In genomic region chr19:1873524-1874473, GRCh38 we compare ENCODE assay signal across 9 cellular contexts. TPM values are rescaled to one million over a fixed set of nuclear protein-coding genes. Genes with fewer than 3 reads are reported as not detected.
DNase-seq lines count a peak whose midpoint lies in the region; ATAC-seq, FAIRE-seq and TF ChIP-seq lines count a peak whose summit lies in the region.
"Had no signal": no experiment of that assay in that cellular context is flagged by ENCODE, and none has a peak within 500 bp of the region (broad histone marks: within the 10 kb centered on the region; RNA-seq: fewer than 3 reads in every experiment).

No MANE protein-coding gene starts in this region.

- H4K20me1 ChIP-seq in OCI-LY7 (ENCODE audit: insufficient read depth, low read length), result peaks cover 13% of the 10 kb centered on the region
- H4K20me1 ChIP-seq in endothelial cell of umbilical vein (replicated peaks; ENCODE audit: control insufficient read depth, extremely low read depth, insufficient read depth, low read length), result no peaks in the 10 kb centered on the region

- no peak for TF ChIP-seq POLR2A in endothelial cell of umbilical vein (IDR thresholded peaks at IDR 0.05; ENCODE audit: low read depth, low read length)

- H2BK12ac ChIP-seq in neuronal stem cell (ENCODE audit: low read length), result no peak overlapping the region

- ATAC-seq in HG02678 (IDR thresholded peaks at IDR 0.05; ENCODE audit: unreplicated experiment), result no peak
- ATAC-seq in GM18502 (IDR thresholded peaks at IDR 0.05; ENCODE audit: poor library complexity, unreplicated experiment), result no peak

- CTCF ChIA-PET in OCI-LY7 (lab: Charles Lee; ENCODE audit: unreplicated experiment), result no interaction called here
- CTCF ChIA-PET in endothelial cell of umbilical vein (lab: Charles Lee), result interaction anchor here (1.0 kb wide), 1 partner anchor 9 kb away, joined by 3 read pairs; no protein-coding TSS in a partner anchor

- H2AFZ ChIP-seq in OCI-LY7 (ENCODE audit: low read length), result no peak overlapping the region
- no peak overlapping the region for H2AFZ ChIP-seq in endothelial cell of umbilical vein (ENCODE audit: low read depth, low read length)
- H2AFZ ChIP-seq in neuronal stem cell (ENCODE audit: low read length), result no peak overlapping the region

- WGBS in neuronal stem cell (ENCODE audit: extremely low coverage in 2 of 2, insufficient read length in 2 of 2, insufficient replicate concordance in 1 of 2), 2 donors, result no CpG with 5 or more reads among the region's 29 CpGs

- H2BK120ac ChIP-seq in neuronal stem cell (ENCODE audit: low read depth, low read length), result no peak overlapping the region

- H3K9me3 ChIP-seq in OCI-LY7 (ENCODE audit: low read length) (no peaks in the 10 kb centered on the region), endothelial cell of umbilical vein (replicated peaks; ENCODE audit: control insufficient read depth, insufficient read depth, low read length) (no peaks in the 10 kb centered on the region), neuronal stem cell (replicated peaks in 1 of 2; ENCODE audit: control insufficient read depth in 2 of 2, insufficient read depth in 1 of 2, low read depth in 1 of 2, low read length in 2 of 2) (peaks cover 0 to 2% of the 10 kb centered on the region in 2 donors)

- H3K4me2 ChIP-seq in OCI-LY7 (ENCODE audit: low read length) (peak overlapping the region; percentile 81), endothelial cell of umbilical vein (ENCODE audit: insufficient read depth, low read length) (peak overlapping the region; percentile 92), neuronal stem cell (ENCODE audit: insufficient read depth, low read length, poor library complexity, severe bottlenecking) (peak overlapping the region; percentile 11)

- H3K18ac ChIP-seq in neuronal stem cell (ENCODE audit: low read length), result no peak overlapping the region

- H3K23ac ChIP-seq in neuronal stem cell (ENCODE audit: low read depth, low read length, poor library complexity), result peak overlapping the region; percentile 55

- H3K9me2 ChIP-seq in OCI-LY7 (ENCODE audit: insufficient read depth, low read length), result no peaks in the 10 kb centered on the region

- intact Hi-C loops in OCI-LY7 (cut with micrococcal nuclease; ENCODE audit: unreplicated experiment), result no loop called here
- intact Hi-C loops in endothelial cell of umbilical vein (cut with micrococcal nuclease), result no loop called here

- H3K36me3 ChIP-seq in OCI-LY7 (ENCODE audit: insufficient read depth, low read length), result peaks cover 54% of the 10 kb centered on the region
- H3K36me3 ChIP-seq in endothelial cell of umbilical vein (ENCODE audit: control insufficient read depth in 2 of 2, extremely low read depth in 1 of 2, insufficient read depth in 2 of 2, low read length in 2 of 2), result peaks cover 0 to 4% of the 10 kb centered on the region in 2 experiments
- peaks cover 3 to 24% of the 10 kb centered on the region in 2 donors for H3K36me3 ChIP-seq in neuronal stem cell (replicated peaks in 1 of 2; ENCODE audit: control insufficient read depth in 2 of 2, insufficient read depth in 2 of 2, low read length in 2 of 2)
- H3K36me3 ChIP-seq: cardiac muscle cell had no signal

- BruUV-seq in OCI-LY7 (replicated peaks; lab: Mats Ljungman, UMichigan), result no TSS peak
- BruUV-seq in endothelial cell of umbilical vein (replicated peaks; lab: Mats Ljungman, UMichigan), result no TSS peak

- H3K27me3 ChIP-seq in endothelial cell of umbilical vein (ENCODE audit: control insufficient read depth in 2 of 2, insufficient read depth in 2 of 2, low read length in 2 of 2), result no peaks in the 10 kb centered on the region
- no peaks in the 10 kb centered on the region for H3K27me3 ChIP-seq in neuronal stem cell (ENCODE audit: control insufficient read depth in 3 of 3, insufficient read depth in 3 of 3, low read depth in 1 of 3, low read length in 3 of 3)
- H3K27me3 ChIP-seq: cardiac muscle cell had no signal

- H3K79me2 ChIP-seq in OCI-LY7 (ENCODE audit: insufficient read depth, low read depth, low read length), result peaks cover 37% of the 10 kb centered on the region
- H3K79me2 ChIP-seq in endothelial cell of umbilical vein (ENCODE audit: control insufficient read depth, insufficient read depth, low read length), result peaks cover 38% of the 10 kb centered on the region

- peak overlapping the region; percentile 5 for H2AK5ac ChIP-seq in neuronal stem cell (ENCODE audit: low read depth, low read length)

- no peak overlapping the region for H4K8ac ChIP-seq in neuronal stem cell (ENCODE audit: low read depth, low read length)

- no peak for TF ChIP-seq CTCF in OCI-LY7 (conservative IDR thresholded peaks at IDR 0.05; ENCODE audit: low read length)
- TF ChIP-seq CTCF in endothelial cell of umbilical vein (IDR thresholded peaks at IDR 0.05; ENCODE audit: extremely low read depth in 1 of 2, insufficient read depth in 1 of 2, low read depth in 1 of 2, low read length in 2 of 2), result no peak

- dilution Hi-C loops in endothelial cell of umbilical vein (cut with MboI; ENCODE audit: extremely low pct_ligation_motif_present, low sequenced_read_pairs), result no loop called here

- peaks cover 20% of the 10 kb centered on the region for H3K4me1 ChIP-seq in OCI-LY7 (ENCODE audit: insufficient read depth, low read length, poor library complexity, severe bottlenecking)
- peaks cover 21% of the 10 kb centered on the region for H3K4me1 ChIP-seq in endothelial cell of umbilical vein (ENCODE audit: control insufficient read depth, extremely low read depth, insufficient read depth, low read length)
- H3K4me1 ChIP-seq in neuronal stem cell (ENCODE audit: control insufficient read depth in 2 of 2, insufficient read depth in 1 of 2, low read depth in 1 of 2, low read length in 2 of 2), result peaks cover 8 to 22% of the 10 kb centered on the region in 2 donors

- peak overlapping the region; percentile 62 for H3K27ac ChIP-seq in OCI-LY7 (ENCODE audit: low read depth, low read length, poor library complexity, severe bottlenecking)
- peak overlapping the region; percentile 2 for H3K27ac ChIP-seq in endothelial cell of umbilical vein (ENCODE audit: insufficient read depth, low read depth, low read length)
- H3K27ac ChIP-seq in neuronal stem cell (replicated peaks; ENCODE audit: low read length), result no peak overlapping the region

- H3K4me3 ChIP-seq in OCI-LY7 (ENCODE audit: low read depth, low read length, poor library complexity, severe bottlenecking), result peak overlapping the region; percentile 100
- H3K4me3 ChIP-seq in endothelial cell of umbilical vein (replicated peaks in 1 of 3; ENCODE audit: insufficient read depth in 1 of 3, low read depth in 1 of 3, low read length in 3 of 3), result peak overlapping the region in 1 of 3 experiments; percentile 72
- H3K4me3 ChIP-seq in neuronal stem cell (ENCODE audit: low read length in 2 of 2), result peak overlapping the region in 1 of 2 donors; percentile 93

- H2BK5ac ChIP-seq in neuronal stem cell (ENCODE audit: low read length), result no peak overlapping the region

- POLR2A ChIA-PET in OCI-LY7 (lab: Charles Lee) (no interaction called here), endothelial cell of umbilical vein (lab: Charles Lee) (no interaction called here)

- peak; percentile 67 for FAIRE-seq in endothelial cell of umbilical vein (lab: Jason Lieb, UNC)

- H3K9me1 ChIP-seq in endothelial cell of umbilical vein (replicated peaks; ENCODE audit: control insufficient read depth, extremely low read depth, insufficient read depth, low read length), result no peaks in the 10 kb centered on the region

- no peak overlapping the region for H2BK15ac ChIP-seq in neuronal stem cell (ENCODE audit: low read length)

- no peak overlapping the region for H3K4ac ChIP-seq in neuronal stem cell (ENCODE audit: low read length)

- peak; percentile 80 for DNase-seq in COLO668 (lab: John Stamatoyannopoulos, UW; ENCODE audit: unreplicated experiment)
- DNase-seq in OCI-LY7 (ENCODE audit: low spot score), result no peak
- DNase-seq in endothelial cell of umbilical vein (ENCODE audit: low read depth, low spot score), result peak; percentile 50
- no peak for DNase-seq in neuronal stem cell (ENCODE audit: low spot score)
- DNase-seq in AG08395 (ENCODE audit: low spot score), result no peak
- no peak for DNase-seq in NOMO-1 treated with DMSO at 0.1 percent for 48 hours (lab: John Stamatoyannopoulos, UW; ENCODE audit: unreplicated experiment)

- no peak overlapping the region for H3K14ac ChIP-seq in neuronal stem cell (ENCODE audit: low read length)

- H4K91ac ChIP-seq in neuronal stem cell (ENCODE audit: low read depth, low read length, poor library complexity), result no peak overlapping the region

- H3K9ac ChIP-seq in endothelial cell of umbilical vein (replicated peaks; ENCODE audit: extremely low read depth, insufficient read depth, low read length) (peak overlapping the region; percentile 97), neuronal stem cell (ENCODE audit: low read depth, low read length, poor library complexity) (no peak overlapping the region)

- peaks cover 19% of the 10 kb centered on the region for H3K79me1 ChIP-seq in neuronal stem cell (ENCODE audit: low read depth, low read length)

RNA-seq across cellular contexts. Expression of gene KLF16, which starts 10.4 kb away (rescaled TPM):
- total RNA-seq in OCI-LY7 (2014; rRNA removed; shearing (Covaris generic)), result 9.4 and 9.6 TPM in 2 replicates
- total RNA-seq in OCI-LY7 (2022) (39.1 and 44.4 TPM in 2 replicates), endothelial cell of umbilical vein (36.6 and 38.0 TPM in 2 replicates)
- polyA plus RNA-seq in endothelial cell of umbilical vein, result 11.6 and 22.6 TPM in 2 replicates
- polyA plus RNA-seq in endothelial cell of umbilical vein (2011; cell fraction: cytosol; rRNA removed), result 6.0 and 10.4 TPM in 2 replicates
- polyA plus RNA-seq in endothelial cell of umbilical vein (2011; cell fraction: nucleus; rRNA removed), result 4.4 and 4.6 TPM in 2 replicates
- 12.1 and 19.5 TPM in 2 replicates for polyA plus RNA-seq in endothelial cell of umbilical vein (2012)
- 3.1 and 3.2 TPM in 2 replicates for polyA minus RNA-seq in endothelial cell of umbilical vein
- polyA minus RNA-seq in endothelial cell of umbilical vein (2011; cell fraction: cytosol; rRNA and poly(A)+ RNA removed), result 19.7 TPM
- polyA minus RNA-seq in endothelial cell of umbilical vein (2011; cell fraction: nucleus; rRNA and poly(A)+ RNA removed), result 2.0 and 3.2 TPM in 2 replicates
- 12.8 TPM for polyA plus RNA-seq in neuronal stem cell (2013, experiment 1 of 2)
- polyA plus RNA-seq in neuronal stem cell (2013, experiment 2 of 2), result 12.5 TPM

RNA-seq across cellular contexts. Expression of gene ABHD17A, which starts 11.5 kb away (rescaled TPM):
- 98.7 and 130 TPM in 2 replicates for total RNA-seq in OCI-LY7 (2014; rRNA removed; shearing (Covaris generic))
- total RNA-seq in OCI-LY7 (2022) (64.2 and 71.3 TPM in 2 replicates), endothelial cell of umbilical vein (89.8 and 97.0 TPM in 2 replicates)
- 143 and 179 TPM in 2 replicates for polyA plus RNA-seq in endothelial cell of umbilical vein
- 38.4 and 71.7 TPM in 2 replicates for polyA plus RNA-seq in endothelial cell of umbilical vein (2011; cell fraction: cytosol; rRNA removed)
- polyA plus RNA-seq in endothelial cell of umbilical vein (2011; cell fraction: nucleus; rRNA removed), result 76.9 and 77.9 TPM in 2 replicates
- 29.4 and 57.3 TPM in 2 replicates for polyA plus RNA-seq in endothelial cell of umbilical vein (2012)
- polyA minus RNA-seq in endothelial cell of umbilical vein, result 41.1 and 52.8 TPM in 2 replicates
- 28.8 TPM for polyA minus RNA-seq in endothelial cell of umbilical vein (2011; cell fraction: cytosol; rRNA and poly(A)+ RNA removed)
- polyA minus RNA-seq in endothelial cell of umbilical vein (2011; cell fraction: nucleus; rRNA and poly(A)+ RNA removed), result 11.6 and 18.8 TPM in 2 replicates
- polyA plus RNA-seq in neuronal stem cell (2013, experiment 1 of 2), result 44.4 TPM
- 44.1 TPM for polyA plus RNA-seq in neuronal stem cell (2013, experiment 2 of 2)

RNA-seq across cellular contexts. Expression of gene REXO1, which starts 25.5 kb away (rescaled TPM):
- total RNA-seq in OCI-LY7 (2014; rRNA removed; shearing (Covaris generic)), result 13.9 and 24.0 TPM in 2 replicates
- total RNA-seq in OCI-LY7 (2022) (52.8 and 54.9 TPM in 2 replicates), endothelial cell of umbilical vein (41.1 and 44.6 TPM in 2 replicates)
- polyA plus RNA-seq in endothelial cell of umbilical vein, result 56.9 and 88.8 TPM in 2 replicates
- polyA plus RNA-seq in endothelial cell of umbilical vein (2011; cell fraction: cytosol; rRNA removed), result 18.9 and 26.1 TPM in 2 replicates
- 112 and 117 TPM in 2 replicates for polyA plus RNA-seq in endothelial cell of umbilical vein (2011; cell fraction: nucleus; rRNA removed)
- polyA plus RNA-seq in endothelial cell of umbilical vein (2012), result 23.1 and 32.6 TPM in 2 replicates
- 13.5 and 14.6 TPM in 2 replicates for polyA minus RNA-seq in endothelial cell of umbilical vein
- polyA minus RNA-seq in endothelial cell of umbilical vein (2011; cell fraction: cytosol; rRNA and poly(A)+ RNA removed), result 18.6 TPM
- 13.1 and 32.2 TPM in 2 replicates for polyA minus RNA-seq in endothelial cell of umbilical vein (2011; cell fraction: nucleus; rRNA and poly(A)+ RNA removed)
- polyA plus RNA-seq in neuronal stem cell (2013, experiment 1 of 2), result 15.0 TPM
- polyA plus RNA-seq in neuronal stem cell (2013, experiment 2 of 2), result 16.5 TPM

RNA-seq across cellular contexts. Expression of gene ADAT3, which starts 31.4 kb away (rescaled TPM):
- total RNA-seq in OCI-LY7 (2014; rRNA removed; shearing (Covaris generic)), result 5.6 and 7.9 TPM in 2 replicates
- total RNA-seq in OCI-LY7 (2022) (13.1 and 16.4 TPM in 2 replicates), endothelial cell of umbilical vein (8.0 and 11.7 TPM in 2 replicates)
- 5.7 and 8.6 TPM in 2 replicates for polyA plus RNA-seq in endothelial cell of umbilical vein
- 1.1 and 2.6 TPM in 2 replicates for polyA plus RNA-seq in endothelial cell of umbilical vein (2011; cell fraction: cytosol; rRNA removed)
- 3.4 and 3.8 TPM in 2 replicates for polyA plus RNA-seq in endothelial cell of umbilical vein (2011; cell fraction: nucleus; rRNA removed)
- polyA plus RNA-seq in endothelial cell of umbilical vein (2012), result 1.7 and 2.9 TPM in 2 replicates
- polyA minus RNA-seq in endothelial cell of umbilical vein, result 2.0 and 3.3 TPM in 2 replicates
- 5.0 TPM for polyA minus RNA-seq in endothelial cell of umbilical vein (2011; cell fraction: cytosol; rRNA and poly(A)+ RNA removed)
- 2.8 and 7.1 TPM in 2 replicates for polyA minus RNA-seq in endothelial cell of umbilical vein (2011; cell fraction: nucleus; rRNA and poly(A)+ RNA removed)
- 4.4 TPM for polyA plus RNA-seq in neuronal stem cell (2013, experiment 1 of 2)
- 3.8 TPM for polyA plus RNA-seq in neuronal stem cell (2013, experiment 2 of 2)

RNA-seq across cellular contexts. Expression of gene SCAMP4, which starts 31.4 kb away (rescaled TPM):
- 13.4 and 21.3 TPM in 2 replicates for total RNA-seq in OCI-LY7 (2014; rRNA removed; shearing (Covaris generic))
- total RNA-seq in OCI-LY7 (2022), result 46.4 and 49.9 TPM in 2 replicates
- 68.2 and 72.2 TPM in 2 replicates for total RNA-seq in endothelial cell of umbilical vein
- polyA plus RNA-seq in endothelial cell of umbilical vein, result 24.4 and 29.6 TPM in 2 replicates
- 16.1 and 22.8 TPM in 2 replicates for polyA plus RNA-seq in endothelial cell of umbilical vein (2011; cell fraction: cytosol; rRNA removed)
- polyA plus RNA-seq in endothelial cell of umbilical vein (2011; cell fraction: nucleus; rRNA removed), result 33.4 and 36.5 TPM in 2 replicates
- 28.5 and 51.3 TPM in 2 replicates for polyA plus RNA-seq in endothelial cell of umbilical vein (2012)
- 23.8 and 26.8 TPM in 2 replicates for polyA minus RNA-seq in endothelial cell of umbilical vein
- 29.4 TPM for polyA minus RNA-seq in endothelial cell of umbilical vein (2011; cell fraction: cytosol; rRNA and poly(A)+ RNA removed)
- polyA minus RNA-seq in endothelial cell of umbilical vein (2011; cell fraction: nucleus; rRNA and poly(A)+ RNA removed), result 16.2 and 22.0 TPM in 2 replicates
- 49.3 TPM for polyA plus RNA-seq in neuronal stem cell (2013, experiment 1 of 2)
- 49.1 TPM for polyA plus RNA-seq in neuronal stem cell (2013, experiment 2 of 2)

Comparison
In these comparisons a context has a peak if more than half of its experiments do, and no peak if none do; other contexts are left out.
1. DNase-seq: peak in COLO668 (single experiment) and endothelial cell of umbilical vein (single experiment); none in OCI-LY7 (single experiment), neuronal stem cell (single experiment), AG08395 (single experiment) and NOMO-1 treated with DMSO at 0.1 percent for 48 hours (single experiment).
2. H3K4me2 ChIP-seq: peak in every context shown above with its lines; median percentile 92 in endothelial cell of umbilical vein; 81 in OCI-LY7; 11 in neuronal stem cell.